In the genomic region with DNA sequence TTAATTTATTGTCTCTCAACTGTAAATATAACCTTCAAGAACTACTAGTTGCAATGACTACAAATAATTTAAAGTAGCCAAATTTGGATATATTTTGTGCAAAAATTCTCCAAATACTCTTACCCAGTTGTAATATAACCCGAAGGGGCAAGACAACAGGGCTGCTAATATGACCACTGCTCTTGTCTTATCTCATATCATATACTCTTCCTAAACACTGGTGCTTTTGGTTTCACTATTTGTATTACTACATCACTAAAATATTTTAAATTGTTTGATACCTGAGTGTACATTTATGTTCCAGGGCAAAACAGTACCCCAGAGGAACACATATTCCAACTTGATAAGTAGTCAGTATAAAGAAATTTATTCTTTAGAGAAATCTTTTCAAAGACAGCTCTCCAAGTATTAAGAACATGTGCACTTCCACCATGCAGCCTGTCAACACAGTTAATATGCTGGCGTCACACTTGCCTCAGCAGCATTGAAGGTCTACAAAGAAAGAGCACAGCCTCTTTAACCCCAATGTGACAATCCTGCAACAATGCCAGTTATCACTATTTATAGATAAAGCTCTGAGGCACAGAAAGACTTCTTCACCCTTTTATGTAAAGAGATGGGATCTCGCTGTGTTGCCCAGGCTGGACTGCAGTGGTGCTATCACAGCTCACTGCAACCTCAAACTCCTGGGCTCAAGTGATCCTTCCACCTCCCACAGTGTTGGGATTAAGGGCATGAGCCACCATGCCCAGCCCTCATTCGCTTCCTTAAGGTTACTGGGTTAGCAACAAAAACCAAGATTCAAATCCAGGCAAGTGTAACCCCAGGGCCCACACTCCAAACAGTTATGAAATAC, we compare ENCODE assay signal across 24 cellular contexts. TPM values are rescaled to one million over a fixed set of nuclear protein-coding genes. Genes with fewer than 3 reads are reported as not detected.
DNase-seq lines count a peak whose midpoint lies in the region; ATAC-seq, FAIRE-seq and TF ChIP-seq lines count a peak whose summit lies in the region.
"Had no signal": no experiment of that assay in that cellular context is flagged by ENCODE, and none has a peak within 500 bp of the region (broad histone marks: within the 10 kb centered on the region; RNA-seq: fewer than 3 reads in every experiment).

No MANE protein-coding gene starts in this region.

- CTCF ChIA-PET in activated CD8-positive, alpha-beta memory T cell treated with anti-CD3 and anti-CD28 coated beads, Interleukin-2, amount 10 ng/mL, durations not matched to agents 7 days and 5 days (lab: Charles Lee), result interaction anchor here (1.3 to 1.6 kb wide), 2 partner anchors 11 to 167 kb away, joined by 3 to 4 read pairs; no protein-coding TSS in a partner anchor
- CTCF ChIA-PET in H1 (lab: Charles Lee; ENCODE audit: partially characterized antibody), result interaction anchor here (0.9 to 3.3 kb wide), 2 partner anchors 20 to 214 kb away, joined by 3 to 13 read pairs; no protein-coding TSS in a partner anchor

- no peaks in the 10 kb centered on the region for H3K9me3 Mint-ChIP-seq in activated CD8-positive, alpha-beta memory T cell treated with anti-CD3 and anti-CD28 coated beads, Interleukin-2, amount 10 ng/mL, durations not matched to agents 7 days and 5 days (ENCODE audit: low read depth)
- H3K9me3 Mint-ChIP-seq: activated naive CD4-positive, alpha-beta T cell treated with anti-CD3 and anti-CD28 coated beads, Interleukin-2, amount 50 U/mL, for 24 hours; stimulated activated naive CD8-positive, alpha-beta T cell treated with anti-CD3 and anti-CD28 coated beads, Interleukin-15, amount 100 ng/mL, for 72 hours had no signal

- peak; percentile 47 for ATAC-seq in activated CD8-positive, alpha-beta memory T cell treated with anti-CD3 and anti-CD28 coated beads, Interleukin-2, amount 10 ng/mL, durations not matched to agents 7 days and 5 days
- ATAC-seq in HG02852 (IDR thresholded peaks at IDR 0.05; ENCODE audit: unreplicated experiment) (peak; percentile 64), HG03354 (IDR thresholded peaks at IDR 0.05; ENCODE audit: poor library complexity, severe bottlenecking, unreplicated experiment) (no peak)
- ATAC-seq: stimulated activated naive CD8-positive, alpha-beta T cell treated with anti-CD3 and anti-CD28 coated beads, Interleukin-15, amount 100 ng/mL, for 72 hours; upper lobe of right lung had no signal

- TF ChIP-seq EP300 in H1 (IDR thresholded peaks at IDR 0.05; ENCODE audit: borderline replicate concordance in 1 of 2, low read depth in 2 of 2, low read length in 2 of 2) (no peak), sigmoid colon (IDR thresholded peaks at IDR 0.05) (no peak)

- no peak overlapping the region for H4K91ac ChIP-seq in H1 (replicated peaks; ENCODE audit: insufficient read length, low read length)

- H3K9ac ChIP-seq in H1 (replicated peaks in 1 of 4; ENCODE audit: extremely low read depth in 1 of 4, low read depth in 3 of 4, low read length in 3 of 4), result no peak overlapping the region

- H3K4ac ChIP-seq in H1 (replicated peaks; ENCODE audit: insufficient read length, low read depth, low read length), result no peak overlapping the region

- DNase-seq in activated CD8-positive, alpha-beta memory T cell treated with anti-CD3 and anti-CD28 coated beads, Interleukin-2, amount 10 ng/mL, durations not matched to agents 7 days and 5 days, result no peak
- DNase-seq in activated CD8-positive, alpha-beta memory T cell treated with anti-CD3 and anti-CD28 coated beads for 24 hours, result no peak
- DNase-seq in H1 (ENCODE audit: low read depth in 1 of 2, low spot score in 2 of 2) (no peak), sigmoid colon (no peak), GM12892 (ENCODE audit: insufficient read length) (no peak), NCI-H1105 (lab: John Stamatoyannopoulos, UW) (no peak)
- DNase-seq: activated CD4-positive, alpha-beta T cell treated with anti-CD3 and anti-CD28 coated beads, Interleukin-2, amount 50 U/mL, for 48 hours; activated T-cell treated with anti-CD3 and anti-CD28 coated beads, Interleukin-2, amount 50 U/mL, for 1 hour; AML-193; EL; head of caudate nucleus; lower lobe of right lung; NCI-H1417 treated with DMSO at 0.1 percent for 48 hours; NCI-H526; stimulated activated naive CD8-positive, alpha-beta T cell treated with anti-CD3 and anti-CD28 coated beads, Interleukin-15, amount 100 ng/mL, for 72 hours; upper lobe of right lung had no signal

- H2BK12ac ChIP-seq in H1 (ENCODE audit: low read depth, low read length), result no peak overlapping the region

- H4K20me1 ChIP-seq in H1 (replicated peaks in 1 of 2; ENCODE audit: control insufficient read depth in 1 of 2, insufficient read depth in 2 of 2, low read length in 2 of 2), result peaks cover 5 to 8% of the 10 kb centered on the region in 2 experiments

- intact Hi-C loops in sigmoid colon (cut with DNase I), result no loop called here

- peak overlapping the region; percentile 29 for H3K27ac Mint-ChIP-seq in activated CD8-positive, alpha-beta memory T cell treated with anti-CD3 and anti-CD28 coated beads, Interleukin-2, amount 10 ng/mL, durations not matched to agents 7 days and 5 days
- H3K27ac Mint-ChIP-seq: activated naive CD4-positive, alpha-beta T cell treated with anti-CD3 and anti-CD28 coated beads, Interleukin-2, amount 50 U/mL, for 24 hours; stimulated activated naive CD8-positive, alpha-beta T cell treated with anti-CD3 and anti-CD28 coated beads, Interleukin-15, amount 100 ng/mL, for 72 hours had no signal

- no peaks in the 10 kb centered on the region for H3K27me3 Mint-ChIP-seq in activated CD8-positive, alpha-beta memory T cell treated with anti-CD3 and anti-CD28 coated beads, Interleukin-2, amount 10 ng/mL, durations not matched to agents 7 days and 5 days
- H3K27me3 Mint-ChIP-seq: activated naive CD4-positive, alpha-beta T cell treated with anti-CD3 and anti-CD28 coated beads, Interleukin-2, amount 50 U/mL, for 24 hours; stimulated activated naive CD8-positive, alpha-beta T cell treated with anti-CD3 and anti-CD28 coated beads, Interleukin-15, amount 100 ng/mL, for 72 hours had no signal

- H3K36me3 ChIP-seq in H1 (ENCODE audit: control insufficient read depth in 2 of 4, insufficient read depth in 4 of 4, low read length in 3 of 4) (peaks cover 11 to 32% (median 27%) of the 10 kb centered on the region in 4 experiments), sigmoid colon (peaks cover 0 to 27% (median 11%) of the 10 kb centered on the region in 4 donors)

- no peaks in the 10 kb centered on the region for H3K27me3 ChIP-seq in H1 (replicated peaks in 1 of 4; ENCODE audit: control insufficient read depth in 3 of 4, extremely low read depth in 1 of 4, insufficient read depth in 3 of 4, low read length in 3 of 4)
- no peaks in the 10 kb centered on the region for H3K27me3 ChIP-seq in sigmoid colon
- H3K27me3 ChIP-seq: SJSA1, upper lobe of right lung had no signal

- peaks cover 48% of the 10 kb centered on the region for H3K36me3 Mint-ChIP-seq in activated CD8-positive, alpha-beta memory T cell treated with anti-CD3 and anti-CD28 coated beads, Interleukin-2, amount 10 ng/mL, durations not matched to agents 7 days and 5 days

- H2BK120ac ChIP-seq in H1 (replicated peaks; ENCODE audit: low read depth, low read length), result no peak overlapping the region

- no peak overlapping the region for H3K4me2 ChIP-seq in H1 (ENCODE audit: insufficient read depth in 1 of 2, low read depth in 2 of 2, low read length in 2 of 2)

- WGBS in H1 (ENCODE audit: extremely low coverage in 1 of 2, insufficient coverage in 1 of 2, insufficient read length in 1 of 2, insufficient replicate concordance in 2 of 2, low coverage in 1 of 2, low lambda C conversion rate in 2 of 2, missing lambda C conversion rate in 1 of 2), 2 experiments, result 86% methylated on average over 4 of the region's 4 CpGs; no CpG with 5 or more reads in 1 of the 2 experiments
- WGBS in sigmoid colon, 2 donors, result 92 to 95% methylated on average over 4 of the region's 4 CpGs

- H2AK5ac ChIP-seq in H1 (ENCODE audit: low read depth, low read length), result no peak overlapping the region

- no peak overlapping the region for H3K23ac ChIP-seq in H1 (ENCODE audit: insufficient read length)

- H3K4me3 Mint-ChIP-seq in activated CD8-positive, alpha-beta memory T cell treated with anti-CD3 and anti-CD28 coated beads, Interleukin-2, amount 10 ng/mL, durations not matched to agents 7 days and 5 days, result no peak overlapping the region
- H3K4me3 Mint-ChIP-seq: activated naive CD4-positive, alpha-beta T cell treated with anti-CD3 and anti-CD28 coated beads, Interleukin-2, amount 50 U/mL, for 24 hours; stimulated activated naive CD8-positive, alpha-beta T cell treated with anti-CD3 and anti-CD28 coated beads, Interleukin-15, amount 100 ng/mL, for 72 hours had no signal

- H3K79me2 ChIP-seq in H1 (ENCODE audit: control insufficient read depth in 1 of 2, insufficient read depth in 2 of 2, low read length in 2 of 2), result peaks cover 0 to 80% of the 10 kb centered on the region in 2 experiments; a peak in 2 of 4 replicates

- H4K5ac ChIP-seq in H1 (ENCODE audit: insufficient read length, low read depth, low read length), result no peak overlapping the region

- POLR2A ChIA-PET in H1 (lab: Charles Lee; ENCODE audit: partially characterized antibody), result interaction anchor here (1.2 kb wide), 1 partner anchor 18 kb away, joined by 3 read pairs; no protein-coding TSS in a partner anchor

- H3K27ac ChIP-seq in H1 (ENCODE audit: low read depth, low read length), result no peak overlapping the region
- H3K27ac ChIP-seq in sigmoid colon, result peak overlapping the region; percentile 10 to 75 (median 50)
- H3K27ac ChIP-seq: 22Rv1, lower lobe of right lung, SJSA1, upper lobe of right lung had no signal

- peaks cover 5% of the 10 kb centered on the region for H3K79me1 ChIP-seq in H1 (ENCODE audit: low read depth, low read length)

- no peak overlapping the region for H2BK15ac ChIP-seq in H1 (ENCODE audit: low read length)

- no peak for TF ChIP-seq RAD21 in H1 (IDR thresholded peaks at IDR 0.05 in 1 of 2, conservative IDR thresholded peaks at IDR 0.05 in 1 of 2; ENCODE audit: low read depth in 2 of 2, low read length in 2 of 2)

- H3K23me2 ChIP-seq in H1 (ENCODE audit: low read depth, low read length), result no peaks in the 10 kb centered on the region

- FAIRE-seq in H1 (lab: Jason Lieb, UNC) (no peak), GM12892 (lab: Jason Lieb, UNC) (no peak)

- no peak for TF ChIP-seq POLR2A in H1 (IDR thresholded peaks at IDR 0.05; ENCODE audit: control extremely low read depth in 1 of 2, low read depth in 2 of 2, low read length in 2 of 2)
- TF ChIP-seq POLR2A in sigmoid colon (IDR thresholded peaks at IDR 0.05), result no peak
- TF ChIP-seq POLR2A in GM12892 (IDR thresholded peaks at IDR 0.05; ENCODE audit: low read depth, low read length), result no peak

- no peak for TF ChIP-seq CTCF in H1 (IDR thresholded peaks at IDR 0.05; ENCODE audit: control extremely low read depth in 1 of 3, insufficient read depth in 1 of 3, low read depth in 1 of 3, low read length in 3 of 3)
- no peak for TF ChIP-seq CTCF in sigmoid colon (IDR thresholded peaks at IDR 0.05)

- no peak overlapping the region for H2AFZ ChIP-seq in H1 (ENCODE audit: low read length)

- H3K14ac ChIP-seq in H1 (ENCODE audit: insufficient read length), result no peak overlapping the region

- no peak overlapping the region for H3K18ac ChIP-seq in H1 (ENCODE audit: extremely low read depth, low read length)

- no peak overlapping the region for H4K8ac ChIP-seq in H1 (ENCODE audit: extremely low read depth, insufficient read depth, low read length)

- H3K4me1 ChIP-seq in H1 (replicated peaks in 1 of 4; ENCODE audit: control insufficient read depth in 3 of 4, insufficient read depth in 4 of 4, low read length in 3 of 4) (peaks cover 0 to 7% (median 2%) of the 10 kb centered on the region in 4 experiments; a peak in 3 of 7 replicates), sigmoid colon (peaks cover 0 to 63% (median 62%) of the 10 kb centered on the region in 4 donors)
- H3K4me1 ChIP-seq: HAP-1 had no signal

- H2BK20ac ChIP-seq in H1 (ENCODE audit: low read length), result no peak overlapping the region

- H3K4me1 Mint-ChIP-seq in activated CD8-positive, alpha-beta memory T cell treated with anti-CD3 and anti-CD28 coated beads, Interleukin-2, amount 10 ng/mL, durations not matched to agents 7 days and 5 days, result peaks cover 22% of the 10 kb centered on the region

- H2BK5ac ChIP-seq in H1 (ENCODE audit: low read depth, low read length), result no peak overlapping the region

- H3K56ac ChIP-seq in H1 (replicated peaks; ENCODE audit: insufficient read length, low read depth, low read length), result no peak overlapping the region

- H3K9me3 ChIP-seq in H1 (ENCODE audit: insufficient read depth in 2 of 2, low read depth in 1 of 2, low read length in 1 of 2) (no peaks in the 10 kb centered on the region), sigmoid colon (no peaks in the 10 kb centered on the region)
- H3K9me3 ChIP-seq: HAP-1, lower lobe of right lung, SJSA1, upper lobe of right lung had no signal

- H3K4me3 ChIP-seq in H1 (ENCODE audit: extremely low read depth in 1 of 4, insufficient read depth in 2 of 4, low read depth in 3 of 4, low read length in 4 of 4) (no peak overlapping the region), sigmoid colon (no peak overlapping the region)
- H3K4me3 ChIP-seq: HAP-1, lower lobe of right lung, SJSA1, upper lobe of right lung had no signal

RNA-seq across cellular contexts. Expression of gene RHEB, which starts 37.8 kb away (rescaled TPM):
- 10 to 100 TPM; 66.2 to 73.0 TPM for total RNA-seq in activated CD8-positive, alpha-beta memory T cell treated with anti-CD3 and anti-CD28 coated beads, Interleukin-2, amount 10 ng/mL, durations not matched to agents 7 days and 5 days
- total RNA-seq in H1 (2021; fragmentation: NEBNext Ultra II Directional; extraction: Animal tissue kit (Norgen Biotek cat#: 25700)), result 119 and 132 TPM in 2 replicates
- polyA plus RNA-seq in H1 (2011; rRNA removed) (50.4 and 60.8 TPM in 2 replicates), sigmoid colon (100 to 1,000 TPM in 1 of 3 donors, 10 to 100 TPM in 2; 48.3 to 110 (median 91.3) TPM)
- polyA plus RNA-seq in H1 (2011; cell fraction: cytosol; rRNA removed), result 71.9 TPM
- 21.8 TPM for polyA plus RNA-seq in H1 (2011; cell fraction: nucleus; rRNA removed)
- polyA plus RNA-seq in H1 (2012, experiment 1 of 2), result 65.1 to 143 TPM (median 74.3 TPM) in 4 replicates
- 46.4 TPM for polyA plus RNA-seq in H1 (2012, experiment 2 of 2)
- 69.6 TPM for polyA plus RNA-seq in H1 (2013, experiment 1 of 2)
- 78.9 TPM for polyA plus RNA-seq in H1 (2013, experiment 2 of 2)
- polyA minus RNA-seq in H1 (2011; rRNA and poly(A)+ RNA removed), result 15.4 and 18.7 TPM in 2 replicates
- 37.4 TPM for polyA minus RNA-seq in H1 (2011; cell fraction: cytosol; rRNA and poly(A)+ RNA removed)
- 26.2 TPM for polyA minus RNA-seq in H1 (2011; cell fraction: nucleus; rRNA and poly(A)+ RNA removed)
- 100 to 1,000 TPM; 121 to 162 (median 136) TPM for total RNA-seq in sigmoid colon
- 41.4 TPM for polyA plus RNA-seq in GM12892 (2012; ENCODE audit: missing spikeins)

RNA-seq across cellular contexts. Expression of gene CRYGN, which starts 41.9 kb away (rescaled TPM):
- not detected for total RNA-seq in activated CD8-positive, alpha-beta memory T cell treated with anti-CD3 and anti-CD28 coated beads, Interleukin-2, amount 10 ng/mL, durations not matched to agents 7 days and 5 days
- total RNA-seq in H1 (2021; fragmentation: NEBNext Ultra II Directional; extraction: Animal tissue kit (Norgen Biotek cat#: 25700)), result 1.0 and 1.6 TPM in 2 replicates
- polyA plus RNA-seq in H1 (2011; rRNA removed), result 0.98 and 1.3 TPM in 2 replicates
- 0.81 TPM for polyA plus RNA-seq in H1 (2011; cell fraction: cytosol; rRNA removed)
- polyA plus RNA-seq in H1 (2011; cell fraction: nucleus; rRNA removed), result 4.0 TPM
- polyA plus RNA-seq in H1 (2012, experiment 1 of 2), result 0.43 to 1.7 TPM (median 1.5 TPM) in 4 replicates
- polyA plus RNA-seq in H1 (2012, experiment 2 of 2), result 0.07 TPM
- 0.57 TPM for polyA plus RNA-seq in H1 (2013, experiment 1 of 2)
- polyA plus RNA-seq in H1 (2013, experiment 2 of 2), result 0.42 TPM
- 0.80 and 2.0 TPM in 2 replicates for polyA minus RNA-seq in H1 (2011; rRNA and poly(A)+ RNA removed)
- not detected for polyA minus RNA-seq in H1 (2011; cell fraction: cytosol; rRNA and poly(A)+ RNA removed)
- 2.5 TPM for polyA minus RNA-seq in H1 (2011; cell fraction: nucleus; rRNA and poly(A)+ RNA removed)
- total RNA-seq in sigmoid colon, result 1 to 10 TPM in 2 of 4 donors, not detected in 2; 1.4 to 1.8 TPM
- polyA plus RNA-seq in sigmoid colon, result under 1 TPM in 2 of 3 donors, not detected in 1; 0.17 to 0.60 TPM
- polyA plus RNA-seq in GM12892 (2012; ENCODE audit: missing spikeins), result not detected
- total RNA-seq: HT1080; lower lobe of right lung; SJSA1; T-helper 2 cell treated with Interferon-gamma antibody and Interleukin-4, amounts not matched to agents 100 ng/mL and 5 ng/mL, for 36 hours; upper lobe of right lung had no signal
